12 cellular contexts compared by ENCODE assay signal in genomic region chr10:60040003-60040662, GRCh38.
"Had no signal": no experiment of that assay in that cellular context is flagged by ENCODE, and none has a peak within 500 bp of the region (broad histone marks: within the 10 kb centered on the region; RNA-seq: fewer than 3 reads in every experiment).

No MANE protein-coding gene starts in this region.

- DNase-seq: activated CD4-positive, CD25-positive, alpha-beta regulatory T cell treated with anti-CD3 and anti-CD28 coated beads, Interleukin-2, amount 50 U/mL, for 72 hours; activated naive CD8-positive, alpha-beta T cell treated with anti-CD3 and anti-CD28 coated beads for 36 hours; esophagus squamous epithelium; foreskin melanocyte; head of caudate nucleus; naive thymus-derived CD8-positive, alpha-beta T cell; T-cell; T1000; transverse colon had no signal

- H3K4me1 ChIP-seq: breast epithelium had no signal

- H3K9me3 ChIP-seq: breast epithelium, esophagus squamous epithelium, transverse colon had no signal

- ATAC-seq: left lobe of liver; naive thymus-derived CD8-positive, alpha-beta T cell; stimulated activated memory B cell treated with anti-CD40 and anti-IgM and Interleukin-4, amounts not matched to agents 10 μg/mL and 1 μg/mL and 100 μg/mL, for 72 hours; T-cell had no signal

- H3K4me3 ChIP-seq: breast epithelium, esophagus squamous epithelium, transverse colon had no signal

- H3K36me3 ChIP-seq: breast epithelium, esophagus squamous epithelium, transverse colon had no signal

- H3K27ac ChIP-seq: breast epithelium had no signal

- H3K27me3 ChIP-seq: breast epithelium, esophagus squamous epithelium, transverse colon had no signal
